Comparison of ENCODE assay signal across 10 cellular contexts in genomic region chr3:161171113-161171512, GRCh38. TPM values are rescaled to one million over a fixed set of nuclear protein-coding genes. Genes with fewer than 3 reads are reported as not detected.
DNase-seq lines count a peak whose midpoint lies in the region; ATAC-seq and TF ChIP-seq lines count a peak whose summit lies in the region.
"Had no signal": no experiment of that assay in that cellular context is flagged by ENCODE, and none has a peak within 500 bp of the region (broad histone marks: within the 10 kb centered on the region; RNA-seq: fewer than 3 reads in every experiment).

No MANE protein-coding gene starts in this region.

- no peaks in the 10 kb centered on the region for H3K9me3 ChIP-seq in SJCRH30 (replicated peaks)
- H3K9me3 ChIP-seq: Peyer's patch had no signal

- no peak overlapping the region for H3K27ac ChIP-seq in SJCRH30
- H3K27ac ChIP-seq: Peyer's patch had no signal

- H3K4me3 ChIP-seq in NB4 (ENCODE audit: low read depth, low read length) (no peak overlapping the region), SJCRH30 (no peak overlapping the region)
- H3K4me3 ChIP-seq: Peyer's patch had no signal

- ATAC-seq in esophagus mucosa (peak; percentile 50), GM19328 (IDR thresholded peaks at IDR 0.05; ENCODE audit: unreplicated experiment) (no peak), HG03196 (IDR thresholded peaks at IDR 0.05; ENCODE audit: unreplicated experiment) (no peak)

- H3K4me1 ChIP-seq in SJCRH30: no peaks in the 10 kb centered on the region
- H3K4me1 ChIP-seq: Peyer's patch had no signal

- no peaks in the 10 kb centered on the region for H3K27me3 ChIP-seq in SJCRH30
- H3K27me3 ChIP-seq: Peyer's patch had no signal

- H3K36me3 ChIP-seq in SJCRH30: no peaks in the 10 kb centered on the region
- H3K36me3 ChIP-seq: Peyer's patch had no signal

- DNase-seq in CD1c-positive myeloid dendritic cell (ENCODE audit: extremely low spot score) (peak; percentile 5), NB4 (ENCODE audit: low read depth) (peak; percentile 38), mucosa of gallbladder (ENCODE audit: low spot score) (peak; percentile 32), SJCRH30 (no peak)
- no peak for DNase-seq in activated effector memory CD4-positive, alpha-beta T cell treated with anti-CD3 and anti-CD28 coated beads, Interleukin-2, amount 50 U/mL, for 16 hours
- DNase-seq: activated T-cell treated with anti-CD3 and anti-CD28 coated beads, Interleukin-2, amount 50 U/mL, for 1 hour; Peyer's patch had no signal

- no peak for TF ChIP-seq POLR2A in NB4 (IDR thresholded peaks at IDR 0.05; ENCODE audit: extremely low read depth, insufficient read length)

- TF ChIP-seq CTCF in NB4 (IDR thresholded peaks at IDR 0.05; ENCODE audit: low read depth, low read length): no peak

RNA-seq across cellular contexts. Expression of gene NMD3, which starts 50.0 kb away (rescaled TPM):
- total RNA-seq in esophagus mucosa (35.3 TPM), mucosa of gallbladder (41.9 TPM)
- total RNA-seq in SJCRH30 (2014; rRNA removed; shearing (Covaris generic)): 63.7 and 73.1 TPM in 2 replicates

Comparison
In these comparisons a context has a peak if more than half of its experiments do, and no peak if none do; other contexts are left out.
1. DNase-seq: peak in CD1c-positive myeloid dendritic cell (single experiment), NB4 (single experiment) and mucosa of gallbladder (single experiment); none in SJCRH30 (0 of 2) and activated effector memory CD4-positive, alpha-beta T cell treated with anti-CD3 and anti-CD28 coated beads, Interleukin-2, amount 50 U/mL, for 16 hours (single experiment).